In genomic region chr7:142445019-142445686, GRCh38 we compare ENCODE assay signal across 10 cellular contexts.
DNase-seq lines count a peak whose midpoint lies in the region; ATAC-seq and TF ChIP-seq lines count a peak whose summit lies in the region.
"Had no signal": no experiment of that assay in that cellular context is flagged by ENCODE, and none has a peak within 500 bp of the region (broad histone marks: within the 10 kb centered on the region; RNA-seq: fewer than 3 reads in every experiment).

No MANE protein-coding gene starts in this region.

- H3K27ac ChIP-seq in CD8-positive, alpha-beta T cell (ENCODE audit: low read depth, low read length): no peak overlapping the region
- H3K27ac ChIP-seq: VCaP had no signal

- no peak overlapping the region for H3K4me3 Mint-ChIP-seq in CD8-positive, alpha-beta T cell

- H3K36me3 Mint-ChIP-seq in CD8-positive, alpha-beta T cell: no peaks in the 10 kb centered on the region

- DNase-seq in CD8-positive, alpha-beta T cell: peak in 5 of 7 experiments; percentile 9 to 55 (median 40)
- DNase-seq in HuH-7 (ENCODE audit: low spot score): peak; percentile 19
- peak; percentile 13 for DNase-seq in activated T-cell treated with anti-CD3 and anti-CD28 coated beads for 4 hours
- peak; percentile 69 for DNase-seq in iPS-NIHi11 (ENCODE audit: low spot score)
- DNase-seq in NCI-H1105 treated with DMSO at 0.1 percent for 48 hours (lab: John Stamatoyannopoulos, UW): no peak
- DNase-seq in cerebellum (ENCODE audit: low spot score): no peak
- DNase-seq: NCI-H1694 treated with DMSO at 0.1 percent for 48 hours had no signal

- peak; percentile 55 for ATAC-seq in CD8-positive, alpha-beta T cell
- ATAC-seq in HG03025 (IDR thresholded peaks at IDR 0.05; ENCODE audit: low FRiP score, unreplicated experiment) (no peak), esophagus mucosa (no peak)

- H3K4me1 ChIP-seq in CD8-positive, alpha-beta T cell (ENCODE audit: insufficient read depth, low read length): peaks cover 14% of the 10 kb centered on the region

- TF ChIP-seq CTCF in CD8-positive, alpha-beta T cell (IDR thresholded peaks at IDR 0.05): no peak

- POLR2A ChIA-PET in CD8-positive, alpha-beta T cell (lab: Charles Lee): no interaction called here

- no peaks in the 10 kb centered on the region for H3K36me3 ChIP-seq in CD8-positive, alpha-beta T cell (ENCODE audit: insufficient read depth, low read length)

- intact Hi-C loops in CD8-positive, alpha-beta T cell (cut with DNase I, micrococcal nuclease): loop anchor here in 1 of 2 experiments (5.0 kb wide), 1 partner anchor 367 kb away; no protein-coding TSS in a partner anchor

- no peak overlapping the region for H3K4me3 ChIP-seq in CD8-positive, alpha-beta T cell (ENCODE audit: low read depth, low read length)

- peaks cover 2% of the 10 kb centered on the region for H3K27me3 Mint-ChIP-seq in CD8-positive, alpha-beta T cell (ENCODE audit: low read depth)

- H3K27me3 ChIP-seq in CD8-positive, alpha-beta T cell (ENCODE audit: insufficient read depth, low read length): no peaks in the 10 kb centered on the region

- peaks cover 32% of the 10 kb centered on the region for H3K4me1 Mint-ChIP-seq in CD8-positive, alpha-beta T cell (ENCODE audit: low read depth)

- CTCF ChIA-PET in CD8-positive, alpha-beta T cell (lab: Charles Lee): interaction anchor here (0.6 to 1.5 kb wide), 7 partner anchors 14 to 364 kb away, joined by 3 to 6 read pairs (median 3); no protein-coding TSS in a partner anchor

- no peaks in the 10 kb centered on the region for H3K9me3 ChIP-seq in CD8-positive, alpha-beta T cell (ENCODE audit: low read length)

- no peaks in the 10 kb centered on the region for H3K9me3 Mint-ChIP-seq in CD8-positive, alpha-beta T cell

- peak overlapping the region; percentile 62 for H3K27ac Mint-ChIP-seq in CD8-positive, alpha-beta T cell

Comparison
In these comparisons a context has a peak if more than half of its experiments do, and no peak if none do; other contexts are left out.
1. DNase-seq: peak in CD8-positive, alpha-beta T cell (5 of 7), HuH-7 (single experiment), activated T-cell treated with anti-CD3 and anti-CD28 coated beads for 4 hours (single experiment) and iPS-NIHi11 (single experiment); none in NCI-H1105 treated with DMSO at 0.1 percent for 48 hours (single experiment) and cerebellum (single experiment).